Comparison of ENCODE assay signal across 28 cellular contexts in the genomic region with DNA sequence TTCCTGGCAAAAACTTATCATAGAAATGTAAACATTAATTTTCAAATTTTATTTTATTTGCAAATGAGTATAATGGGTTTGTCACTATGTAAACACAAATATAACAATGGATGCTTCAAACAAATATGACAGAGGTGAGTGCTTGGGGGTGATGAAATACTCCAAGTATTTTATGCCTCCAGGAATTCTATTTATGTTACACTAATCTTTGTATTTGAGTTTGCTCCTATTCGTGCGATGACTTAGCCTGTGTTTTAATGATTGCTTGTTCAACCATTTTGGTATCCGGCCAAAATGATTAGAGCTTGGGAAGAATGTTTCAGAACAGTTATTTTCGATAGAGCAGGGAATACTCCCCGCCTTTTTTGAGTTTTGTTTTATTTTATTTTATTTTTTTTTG. TPM values are rescaled to one million over a fixed set of nuclear protein-coding genes. Genes with fewer than 3 reads are reported as not detected.
"Had no signal": no experiment of that assay in that cellular context is flagged by ENCODE, and none has a peak within 500 bp of the region (broad histone marks: within the 10 kb centered on the region; RNA-seq: fewer than 3 reads in every experiment).

No MANE protein-coding gene starts in this region.

- H3K4me3 ChIP-seq: body of pancreas, esophagus muscularis mucosa, gastroesophageal sphincter, smooth muscle cell, stomach, transverse colon had no signal

- ATAC-seq: activated CD8-positive, alpha-beta memory T cell treated with anti-CD3 and anti-CD28 coated beads, Interleukin-2, amount 10 ng/mL, durations not matched to agents 7 days and 5 days; activated CD8-positive, alpha-beta T cell treated with anti-CD3 and anti-CD28 coated beads for 36 hours; activated naive CD8-positive, alpha-beta T cell treated with anti-CD3 and anti-CD28 coated beads, Interleukin-2, amount 50 U/mL, for 24 hours; body of pancreas; gastroesophageal sphincter; left ventricle myocardium superior; natural killer cell treated with Interleukin-12 subunit alpha and Interleukin-12 subunit beta and Interleukin-15 and Interleukin-18, amount 100 ng/mL, for 72 hours; sciatic nerve; stimulated activated memory B cell treated with anti-CD40 and anti-IgM and Interleukin-4, amounts not matched to agents 10 μg/mL and 1 μg/mL and 100 μg/mL, for 72 hours had no signal

- H3K36me3 ChIP-seq: esophagus muscularis mucosa, gastroesophageal sphincter, stomach, transverse colon had no signal

- DNase-seq: activated CD4-positive, alpha-beta T cell treated with anti-CD3 and anti-CD28 coated beads, Interleukin-2, amount 10 ng/mL, durations not matched to agents 7 days and 5 days; activated CD4-positive, CD25-positive, alpha-beta regulatory T cell treated with anti-CD3 and anti-CD28 coated beads, Interleukin-2, amount 50 U/mL, for 72 hours; activated CD8-positive, alpha-beta memory T cell treated with anti-CD3 and anti-CD28 coated beads, Interleukin-2, amount 10 ng/mL, durations not matched to agents 7 days and 5 days; activated CD8-positive, alpha-beta T cell treated with anti-CD3 and anti-CD28 coated beads for 36 hours; activated gamma-delta T cell; activated naive CD4-positive, alpha-beta T cell treated with anti-CD3 and anti-CD28 coated beads, Interleukin-2, amount 50 U/mL, for 16 hours; activated naive CD8-positive, alpha-beta T cell treated with anti-CD3 and anti-CD28 coated beads, Interleukin-2, amount 50 U/mL, for 24 hours; activated T-cell treated with anti-CD3 and anti-CD28 coated beads for 4 hours; body of pancreas; caudate nucleus; dermis blood vessel endothelial cell; effector CD8-positive, alpha-beta T cell; head of caudate nucleus; hypothalamus; left ventricle myocardium superior; mammary epithelial cell; stimulated activated CD4-positive, alpha-beta T cell treated with anti-CD3 and anti-CD28 coated beads, Interleukin-15, amount 100 ng/mL, for 24 hours; stomach; transverse colon had no signal

- H3K27ac ChIP-seq: body of pancreas, esophagus muscularis mucosa, gastroesophageal sphincter, stomach, transverse colon, VCaP had no signal

- H3K9me3 ChIP-seq: body of pancreas, esophagus muscularis mucosa, gastroesophageal sphincter, transverse colon had no signal

- H3K4me2 ChIP-seq: smooth muscle cell had no signal

RNA-seq across cellular contexts. Expression of a gene that starts 5.0 kb away (rescaled TPM):
- total RNA-seq: activated CD4-positive, alpha-beta T cell treated with anti-CD3 and anti-CD28 coated beads, Interleukin-2, amount 10 ng/mL, durations not matched to agents 7 days and 5 days; activated CD8-positive, alpha-beta memory T cell treated with anti-CD3 and anti-CD28 coated beads, Interleukin-2, amount 10 ng/mL, durations not matched to agents 7 days and 5 days; activated CD8-positive, alpha-beta T cell treated with anti-CD3 and anti-CD28 coated beads for 36 hours; dermis blood vessel endothelial cell; mammary epithelial cell; natural killer cell treated with Interleukin-12 subunit alpha and Interleukin-12 subunit beta and Interleukin-15 and Interleukin-18, amount 100 ng/mL, for 72 hours; renal cortical epithelial cell; smooth muscle cell; temporal lobe had no signal
